8 cellular contexts compared by ENCODE assay signal in the genomic region with DNA sequence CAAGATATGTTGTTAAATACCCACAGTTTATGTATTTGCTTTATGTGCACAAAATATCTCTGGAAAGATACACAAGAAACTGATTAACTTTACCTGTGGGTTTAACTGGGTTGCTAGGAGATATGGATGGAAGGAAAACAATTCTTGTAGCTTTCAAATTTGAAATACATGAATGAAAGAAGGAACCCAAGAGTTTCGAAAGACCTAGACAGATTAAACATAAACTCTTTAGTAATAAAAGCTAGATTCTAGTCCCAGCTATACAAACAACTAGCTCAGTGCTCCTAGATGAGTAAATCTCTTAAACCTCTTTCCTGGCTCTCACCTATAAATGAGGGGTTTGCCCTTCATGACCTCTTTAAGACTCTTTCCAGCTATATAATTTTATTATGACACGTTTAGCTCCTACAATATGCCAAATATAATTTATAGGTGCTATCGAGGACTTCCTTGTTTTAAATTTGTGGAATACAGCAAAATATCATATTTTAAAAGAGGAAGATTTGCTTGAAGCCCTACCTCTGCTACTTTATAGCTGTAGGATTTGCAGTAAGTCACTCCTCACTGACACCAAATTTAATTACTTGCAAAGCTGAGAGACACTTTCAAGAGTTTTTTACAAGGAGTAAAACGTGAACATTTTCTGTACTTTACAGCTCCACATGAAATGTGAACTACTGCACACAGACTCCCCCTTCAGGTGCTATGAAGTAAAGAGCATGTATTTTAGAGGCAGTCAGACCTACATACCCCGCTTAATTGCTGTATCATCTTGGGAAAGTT. TPM values are rescaled to one million over a fixed set of nuclear protein-coding genes. Genes with fewer than 3 reads are reported as not detected.
DNase-seq lines count a peak whose midpoint lies in the region; ATAC-seq and TF ChIP-seq lines count a peak whose summit lies in the region.

No MANE protein-coding gene starts in this region.

- CTCF ChIA-PET in PC-9 (lab: Charles Lee), result interaction anchor here (1.0 to 1.3 kb wide), 2 partner anchors 110 to 147 kb away, joined by 3 to 7 read pairs; no protein-coding TSS in a partner anchor

- H3K27ac Mint-ChIP-seq in osteocyte (ENCODE audit: unreplicated experiment), result peak overlapping the region; percentile 28

- H3K9me3 Mint-ChIP-seq in osteocyte (ENCODE audit: unreplicated experiment), result no peaks in the 10 kb centered on the region

- intact Hi-C loops in PC-9 (cut with micrococcal nuclease; ENCODE audit: unreplicated experiment), result no loop called here

- no peak overlapping the region for H2AFZ ChIP-seq in PC-9

- peaks cover 37% of the 10 kb centered on the region for H3K4me1 Mint-ChIP-seq in osteocyte (ENCODE audit: unreplicated experiment)

- H3K79me2 ChIP-seq in PC-9 (ENCODE audit: low read depth), result peaks cover 84% of the 10 kb centered on the region

- no peaks in the 10 kb centered on the region for H3K4me1 ChIP-seq in BE2C
- H3K4me1 ChIP-seq in PC-9 (replicated peaks; ENCODE audit: insufficient read depth), result no peaks in the 10 kb centered on the region

- H3K9me3 ChIP-seq in BE2C, result no peaks in the 10 kb centered on the region
- H3K9me3 ChIP-seq in PC-9 (ENCODE audit: insufficient read depth, low read depth), result no peaks in the 10 kb centered on the region

- H3K27ac ChIP-seq in PC-9, result no peak overlapping the region

- ATAC-seq in GM18867 (IDR thresholded peaks at IDR 0.05; ENCODE audit: unreplicated experiment) (peak; percentile 51), HG03442 (IDR thresholded peaks at IDR 0.05; ENCODE audit: unreplicated experiment) (peak; percentile 43), HG03457 (IDR thresholded peaks at IDR 0.05; ENCODE audit: unreplicated experiment) (no peak)

- H3K9me2 ChIP-seq in PC-9 (ENCODE audit: insufficient read depth), result no peaks in the 10 kb centered on the region

- H3K4me2 ChIP-seq in PC-9, result no peak overlapping the region

- no peaks in the 10 kb centered on the region for H3K36me3 Mint-ChIP-seq in osteocyte (ENCODE audit: unreplicated experiment)

- TF ChIP-seq CTCF in BE2C (IDR thresholded peaks at IDR 0.05; ENCODE audit: low read depth, low read length), result peak; percentile 56
- peak; percentile 56; the same call in 1 of the 2 replicates for TF ChIP-seq CTCF in PC-9 (conservative IDR thresholded peaks at IDR 0.05)
- TF ChIP-seq CTCF in epithelial cell of proximal tubule (conservative IDR thresholded peaks at IDR 0.05; ENCODE audit: low read depth, low read length), result peak; percentile 70
- peak; percentile 70 for TF ChIP-seq CTCF in osteocyte (IDR thresholded peaks at IDR 0.05)

- no peak overlapping the region for H3K4me3 ChIP-seq in BE2C (ENCODE audit: low read depth, low read length)
- H3K4me3 ChIP-seq in PC-9, result no peak overlapping the region
- H3K4me3 ChIP-seq in epithelial cell of proximal tubule (ENCODE audit: low read depth, low read length), result no peak overlapping the region

- no peak for DNase-seq in BE2C
- no peak for DNase-seq in PC-9
- no peak for DNase-seq in epithelial cell of proximal tubule (ENCODE audit: low read depth)
- DNase-seq in osteocyte (ENCODE audit: extremely low spot score, unreplicated experiment), result no peak
- no peak for DNase-seq in NCI-H146 treated with DMSO at 0.1 percent for 48 hours (lab: John Stamatoyannopoulos, UW; ENCODE audit: unreplicated experiment)

- H3K27me3 ChIP-seq in BE2C (no peaks in the 10 kb centered on the region), PC-9 (ENCODE audit: insufficient read depth, low read depth) (no peaks in the 10 kb centered on the region)

- H3K36me3 ChIP-seq in BE2C, result no peaks in the 10 kb centered on the region
- no peaks in the 10 kb centered on the region for H3K36me3 ChIP-seq in PC-9 (ENCODE audit: low read depth)

- BruUV-seq in PC-9 (replicated peaks; lab: Mats Ljungman, UMichigan), result no TSS peak

- H3K27me3 Mint-ChIP-seq in osteocyte (ENCODE audit: unreplicated experiment), result no peaks in the 10 kb centered on the region

- no peaks in the 10 kb centered on the region; the same call in 1 of the 2 replicates for H4K20me1 ChIP-seq in PC-9 (ENCODE audit: insufficient read depth)

- POLR2A ChIA-PET in PC-9 (lab: Charles Lee; ENCODE audit: unreplicated experiment), result interaction anchor here (0.6 kb wide), 1 partner anchor 50 kb away, joined by 5 read pairs; no protein-coding TSS in a partner anchor

- H3F3A ChIP-seq in PC-9 (ENCODE audit: insufficient read depth, low read depth), result peaks cover 6% of the 10 kb centered on the region; the same call in 1 of the 2 replicates

- no peak overlapping the region for H3K4me3 Mint-ChIP-seq in osteocyte (ENCODE audit: unreplicated experiment)

RNA-seq across cellular contexts. Expression of a gene that starts 50.7 kb away (rescaled TPM):
- 5.4 TPM for polyA plus RNA-seq in BE2C (2012; ENCODE audit: insufficient read depth, insufficient read length, low read depth)
- total RNA-seq in PC-9 (2021) (30.7 and 42.2 TPM in 2 replicates), epithelial cell of proximal tubule (86.7 and 90.0 TPM in 2 replicates), osteocyte (91.8 and 95.7 TPM in 2 replicates)
